Comparison of ENCODE assay signal across 22 cellular contexts in genomic region chr4:33883111-33883510, GRCh38.
"Had no signal": no experiment of that assay in that cellular context is flagged by ENCODE, and none has a peak within 500 bp of the region (broad histone marks: within the 10 kb centered on the region; RNA-seq: fewer than 3 reads in every experiment).

No MANE protein-coding gene starts in this region.

- DNase-seq: cortex of kidney; dorsolateral prefrontal cortex; effector CD8-positive, alpha-beta T cell; glutamatergic neuron; islet precursor cell; mammary epithelial cell; mucosa of descending colon; nucleus accumbens; ovary; right cardiac atrium; spleen; stimulated activated CD4-positive, alpha-beta T cell treated with anti-CD3 and anti-CD28 coated beads, Interleukin-15, amount 100 ng/mL, for 24 hours; stimulated activated CD4-positive, alpha-beta T cell treated with anti-CD3 and anti-CD28 coated beads, Interleukin-1b, Interleukin-23, amount 100 ng/mL, for 48 hours; stimulated activated CD4-positive, alpha-beta T cell treated with anti-CD3 and anti-CD28 coated beads, Interleukin-4, amount 100 ng/mL, for 24 hours; stimulated activated naive CD8-positive, alpha-beta T cell treated with anti-CD3 and anti-CD28 coated beads, Interleukin-15, amount 100 ng/mL, for 72 hours; testis; transverse colon had no signal

- H3K4me1 ChIP-seq: gastroesophageal sphincter, neural progenitor cell, spleen, testis, transverse colon had no signal

- H3K4me2 ChIP-seq: neural progenitor cell had no signal

- ATAC-seq: gastroesophageal sphincter; left lobe of liver; mucosa of descending colon; natural killer cell treated with Interleukin-12 subunit alpha and Interleukin-12 subunit beta and Interleukin-15 and Interleukin-18, amount 100 ng/mL, for 72 hours; right cardiac atrium; stimulated activated memory B cell treated with anti-CD40 and anti-IgM and Interleukin-4, amounts not matched to agents 10 μg/mL and 1 μg/mL and 100 μg/mL, for 72 hours; stimulated activated naive CD8-positive, alpha-beta T cell treated with anti-CD3 and anti-CD28 coated beads, Interleukin-15, amount 100 ng/mL, for 72 hours had no signal

- H3K27me3 ChIP-seq: dorsolateral prefrontal cortex, gastroesophageal sphincter, neural progenitor cell, ovary, spleen, testis, transverse colon had no signal

- H3K27ac ChIP-seq: gastroesophageal sphincter, neural progenitor cell, ovary, spleen, testis, transverse colon had no signal

- H3K36me3 Mint-ChIP-seq: natural killer cell treated with Interleukin-12 subunit alpha and Interleukin-12 subunit beta and Interleukin-15 and Interleukin-18, amount 100 ng/mL, for 72 hours; neural progenitor cell; stimulated activated memory B cell treated with anti-CD40 and anti-IgM and Interleukin-4, amounts not matched to agents 10 μg/mL and 1 μg/mL and 100 μg/mL, for 72 hours had no signal

- H3K27ac Mint-ChIP-seq: natural killer cell treated with Interleukin-12 subunit alpha and Interleukin-12 subunit beta and Interleukin-15 and Interleukin-18, amount 100 ng/mL, for 72 hours; neural progenitor cell; stimulated activated memory B cell treated with anti-CD40 and anti-IgM and Interleukin-4, amounts not matched to agents 10 μg/mL and 1 μg/mL and 100 μg/mL, for 72 hours; stimulated activated naive CD8-positive, alpha-beta T cell treated with anti-CD3 and anti-CD28 coated beads, Interleukin-15, amount 100 ng/mL, for 72 hours had no signal

- H3K9ac ChIP-seq: neural progenitor cell had no signal

- H3K4me3 Mint-ChIP-seq: natural killer cell treated with Interleukin-12 subunit alpha and Interleukin-12 subunit beta and Interleukin-15 and Interleukin-18, amount 100 ng/mL, for 72 hours; neural progenitor cell; stimulated activated memory B cell treated with anti-CD40 and anti-IgM and Interleukin-4, amounts not matched to agents 10 μg/mL and 1 μg/mL and 100 μg/mL, for 72 hours; stimulated activated naive CD8-positive, alpha-beta T cell treated with anti-CD3 and anti-CD28 coated beads, Interleukin-15, amount 100 ng/mL, for 72 hours had no signal

- H3K27me3 Mint-ChIP-seq: natural killer cell treated with Interleukin-12 subunit alpha and Interleukin-12 subunit beta and Interleukin-15 and Interleukin-18, amount 100 ng/mL, for 72 hours; stimulated activated memory B cell treated with anti-CD40 and anti-IgM and Interleukin-4, amounts not matched to agents 10 μg/mL and 1 μg/mL and 100 μg/mL, for 72 hours; stimulated activated naive CD8-positive, alpha-beta T cell treated with anti-CD3 and anti-CD28 coated beads, Interleukin-15, amount 100 ng/mL, for 72 hours had no signal

- H3K4me1 Mint-ChIP-seq: neural progenitor cell; stimulated activated memory B cell treated with anti-CD40 and anti-IgM and Interleukin-4, amounts not matched to agents 10 μg/mL and 1 μg/mL and 100 μg/mL, for 72 hours; stimulated activated naive CD8-positive, alpha-beta T cell treated with anti-CD3 and anti-CD28 coated beads, Interleukin-15, amount 100 ng/mL, for 72 hours had no signal

- H3K4me3 ChIP-seq: gastroesophageal sphincter, mucosa of descending colon, neural progenitor cell, ovary, spleen, testis, transverse colon had no signal

- H3K9me3 Mint-ChIP-seq: neural progenitor cell; stimulated activated memory B cell treated with anti-CD40 and anti-IgM and Interleukin-4, amounts not matched to agents 10 μg/mL and 1 μg/mL and 100 μg/mL, for 72 hours had no signal

- H3K9me3 ChIP-seq: gastroesophageal sphincter, ovary, testis, transverse colon had no signal

- H2AFZ ChIP-seq: neural progenitor cell had no signal

- H3K36me3 ChIP-seq: gastroesophageal sphincter, neural progenitor cell, ovary, spleen, transverse colon had no signal
